ENCODE assay signal across 26 cellular contexts in the genomic region with DNA sequence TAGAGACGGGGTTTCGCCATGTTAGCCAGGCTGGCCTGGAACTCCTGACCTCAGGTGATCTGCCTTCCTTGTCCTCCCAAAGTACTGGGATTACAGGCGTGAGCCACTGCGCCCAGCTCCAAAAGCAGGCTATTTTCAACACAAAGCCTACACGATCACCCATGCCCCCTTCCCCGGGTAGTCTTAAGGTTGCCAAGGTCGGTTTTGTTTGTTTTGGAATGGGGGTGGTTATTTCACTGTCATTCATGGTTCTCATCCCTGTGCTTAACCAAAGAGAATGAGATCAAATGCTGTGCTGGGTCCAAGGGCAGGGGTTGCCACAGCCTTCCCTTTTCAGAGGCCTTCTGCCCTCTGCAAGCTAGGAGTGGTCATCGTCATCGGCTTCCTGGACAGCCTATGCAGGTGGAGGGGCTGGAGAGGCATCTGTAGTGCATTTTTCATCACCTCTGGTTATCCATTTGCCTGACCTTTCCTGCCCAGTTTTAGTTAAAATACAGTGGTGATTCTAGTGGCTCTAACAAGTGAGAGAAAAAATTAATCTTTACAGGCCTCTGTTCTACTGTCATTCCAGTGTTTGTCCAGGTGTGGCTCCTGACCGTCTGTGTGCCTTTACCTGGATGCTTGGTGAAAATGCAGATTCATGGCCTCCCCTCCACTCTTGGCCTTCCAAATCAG.
"Had no signal": no experiment of that assay in that cellular context is flagged by ENCODE, and none has a peak within 500 bp of the region (broad histone marks: within the 10 kb centered on the region; RNA-seq: fewer than 3 reads in every experiment).

No MANE protein-coding gene starts in this region.

- H3K36me3 ChIP-seq: pancreas, thyroid gland had no signal

- H3K4me3 Mint-ChIP-seq: activated CD4-positive, alpha-beta memory T cell treated with anti-CD3 and anti-CD28 coated beads for 36 hours; activated T-cell treated with anti-CD3 and anti-CD28 coated beads, Interleukin-2, amount 50 U/mL, for 24 hours; activated T-helper 17 cell treated with anti-CD3 and anti-CD28 coated beads, Interleukin-2, amount 50 U/mL, for 72 hours; brain; endodermal cell; stimulated activated naive CD8-positive, alpha-beta T cell treated with anti-CD3 and anti-CD28 coated beads, Interleukin-15, Interleukin-2, amounts not matched to agents 100 ng/mL and 50 ng/mL, for 24 hours; T-helper 1 cell treated with Interleukin-12 subunit alpha and Interleukin-12 subunit beta and Interleukin-4 antibody, amounts not matched to agents 30 μg/mL and 1 μg/mL, for 36 hours had no signal

- H3K4me3 ChIP-seq: dorsolateral prefrontal cortex, esophagus squamous epithelium, gastroesophageal sphincter, pancreas, thyroid gland had no signal

- H3K27me3 Mint-ChIP-seq: activated CD4-positive, alpha-beta memory T cell treated with anti-CD3 and anti-CD28 coated beads for 36 hours; activated T-cell treated with anti-CD3 and anti-CD28 coated beads, Interleukin-2, amount 50 U/mL, for 24 hours; activated T-helper 17 cell treated with anti-CD3 and anti-CD28 coated beads, Interleukin-2, amount 50 U/mL, for 72 hours; brain; naive B cell; stimulated activated naive CD8-positive, alpha-beta T cell treated with anti-CD3 and anti-CD28 coated beads, Interleukin-15, Interleukin-2, amounts not matched to agents 100 ng/mL and 50 ng/mL, for 24 hours had no signal

- H3K27me3 ChIP-seq: dorsolateral prefrontal cortex, esophagus squamous epithelium, gastroesophageal sphincter, pancreas, thyroid gland had no signal

- ATAC-seq: activated naive CD4-positive, alpha-beta T cell treated with anti-CD3 and anti-CD28 coated beads, Interleukin-2, amount 50 U/mL, for 72 hours; activated T-helper 17 cell treated with anti-CD3 and anti-CD28 coated beads, Interleukin-2, amount 50 U/mL, for 72 hours; gastroesophageal sphincter; left cardiac atrium; pancreas; right cardiac atrium had no signal

- H3K36me3 Mint-ChIP-seq: naive B cell had no signal

- FAIRE-seq: pancreas, urothelium cell line had no signal

- H3K9me3 ChIP-seq: esophagus squamous epithelium, gastroesophageal sphincter, pancreas, thyroid gland had no signal

- H3K27ac ChIP-seq: dorsolateral prefrontal cortex, gastroesophageal sphincter, pancreas, thyroid gland had no signal

- DNase-seq: activated CD4-positive, alpha-beta memory T cell treated with anti-CD3 and anti-CD28 coated beads for 36 hours; activated CD4-positive, alpha-beta T cell treated with anti-CD3 and anti-CD28 coated beads for 48 hours; activated CD4-positive, CD25-positive, alpha-beta regulatory T cell; activated T-cell treated with anti-CD3 and anti-CD28 coated beads, Interleukin-2, amount 50 U/mL, for 24 hours; aorta; caudate nucleus; dorsolateral prefrontal cortex; endodermal cell; esophagus squamous epithelium; hypothalamus; left cardiac atrium; mesendoderm; naive B cell; pancreas; right cardiac atrium; stimulated activated CD4-positive, alpha-beta T cell treated with anti-CD3 and anti-CD28 coated beads, Interleukin-12 subunit alpha, Interleukin-12 subunit beta, amount 100 ng/mL, for 4 hours; stimulated activated CD4-positive, alpha-beta T cell treated with anti-CD3 and anti-CD28 coated beads, Interleukin-4, amount 100 ng/mL, for 4 hours; substantia nigra; thyroid gland had no signal

- H3K9me3 Mint-ChIP-seq: activated naive CD4-positive, alpha-beta T cell treated with anti-CD3 and anti-CD28 coated beads, Interleukin-2, amount 50 U/mL, for 72 hours; activated T-cell treated with anti-CD3 and anti-CD28 coated beads, Interleukin-2, amount 50 U/mL, for 24 hours; activated T-helper 17 cell treated with anti-CD3 and anti-CD28 coated beads, Interleukin-2, amount 50 U/mL, for 72 hours; stimulated activated naive CD8-positive, alpha-beta T cell treated with anti-CD3 and anti-CD28 coated beads, Interleukin-15, Interleukin-2, amounts not matched to agents 100 ng/mL and 50 ng/mL, for 24 hours had no signal

- H3K27ac Mint-ChIP-seq: activated CD4-positive, alpha-beta memory T cell treated with anti-CD3 and anti-CD28 coated beads for 36 hours; activated naive CD4-positive, alpha-beta T cell treated with anti-CD3 and anti-CD28 coated beads, Interleukin-2, amount 50 U/mL, for 72 hours; activated T-cell treated with anti-CD3 and anti-CD28 coated beads, Interleukin-2, amount 50 U/mL, for 24 hours; brain; endodermal cell; naive B cell; stimulated activated naive CD8-positive, alpha-beta T cell treated with anti-CD3 and anti-CD28 coated beads, Interleukin-15, Interleukin-2, amounts not matched to agents 100 ng/mL and 50 ng/mL, for 24 hours; T-helper 1 cell treated with Interleukin-12 subunit alpha and Interleukin-12 subunit beta and Interleukin-4 antibody, amounts not matched to agents 30 μg/mL and 1 μg/mL, for 36 hours had no signal
